Comparison of ENCODE assay signal across 8 cellular contexts in the genomic region with DNA sequence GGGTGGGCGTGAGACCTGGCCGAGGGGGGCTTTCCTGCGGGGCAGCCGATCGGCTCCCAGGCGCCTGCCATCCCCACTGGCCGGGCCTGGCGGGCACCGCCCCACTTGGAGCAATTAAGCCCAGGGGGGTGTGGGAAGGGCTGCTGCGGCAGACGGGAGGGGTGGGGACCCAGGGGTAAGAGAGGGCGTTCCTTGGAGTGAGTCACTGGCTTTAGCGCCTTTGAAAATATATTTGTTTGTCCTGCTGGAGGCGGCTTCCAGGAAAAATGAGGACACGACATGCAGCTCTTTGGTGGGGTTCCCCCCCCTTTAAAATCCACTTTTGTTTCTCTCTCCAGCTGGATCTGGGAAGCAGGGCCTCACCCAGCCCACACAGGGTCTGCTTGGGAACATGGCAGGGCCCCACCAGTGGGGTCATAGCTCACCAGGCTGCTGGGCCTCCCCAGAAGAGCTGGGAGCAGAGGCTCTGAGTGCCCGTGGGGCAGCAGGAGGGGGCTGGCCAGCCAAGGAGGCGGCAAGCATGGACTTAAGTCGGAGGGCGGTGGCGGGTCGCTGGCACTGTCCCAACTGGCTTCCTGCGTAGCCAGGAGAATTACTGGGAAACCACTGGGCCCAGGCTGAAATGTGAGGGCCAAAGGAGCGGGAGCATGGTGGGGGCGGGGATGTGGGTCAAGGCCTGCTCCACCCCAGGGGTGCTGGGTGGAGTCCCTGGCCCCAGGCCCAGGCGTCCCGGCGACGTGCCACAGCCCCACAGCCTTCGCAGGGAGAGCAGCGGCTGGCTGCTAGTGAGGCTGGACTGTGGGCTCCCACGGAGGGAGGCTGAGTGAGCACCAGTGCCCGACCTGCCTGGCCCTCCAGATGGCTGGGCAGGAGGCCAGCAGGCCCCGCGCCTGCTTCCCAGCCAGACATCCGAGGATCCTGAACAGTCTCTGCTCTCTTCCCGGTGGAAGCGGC.
DNase-seq lines count a peak whose midpoint lies in the region; ATAC-seq and FAIRE-seq lines count a peak whose summit lies in the region.

No MANE protein-coding gene starts in this region.

- ATAC-seq in HG03439 (IDR thresholded peaks at IDR 0.05; ENCODE audit: unreplicated experiment): no peak

- H3K36me3 ChIP-seq in duodenal mucosa (ENCODE audit: control insufficient read depth in 1 of 2, insufficient read depth in 2 of 2, low read length in 2 of 2): peaks cover 29 to 51% of the 10 kb centered on the region in 2 donors

- peak overlapping the region; percentile 45 to 57 for H3K9ac ChIP-seq in duodenal mucosa (ENCODE audit: low read depth in 1 of 2, low read length in 2 of 2)

- peaks cover 22 to 35% of the 10 kb centered on the region in 2 donors for H3K4me1 ChIP-seq in duodenal mucosa (ENCODE audit: control insufficient read depth in 1 of 2, insufficient read depth in 2 of 2, low read length in 2 of 2)

- peak overlapping the region; percentile 88 for H3K27ac ChIP-seq in duodenal mucosa (ENCODE audit: low read depth, low read length)

- no peaks in the 10 kb centered on the region for H3K27me3 ChIP-seq in duodenal mucosa (ENCODE audit: control insufficient read depth in 1 of 2, insufficient read depth in 2 of 2, low read length in 2 of 2)

- H3K9me3 ChIP-seq in duodenal mucosa (ENCODE audit: control insufficient read depth in 1 of 2, low read length in 2 of 2): no peaks in the 10 kb centered on the region

- FAIRE-seq in urothelium cell line (lab: Jason Lieb, UNC): peak; percentile 75

- DNase-seq in DMS79 treated with DMSO at 0.1 percent for 48 hours (lab: John Stamatoyannopoulos, UW): peak; percentile 85
- DNase-seq in NCI-H460 (ENCODE audit: extremely low read depth, low read depth): peak; percentile 79
- peak; percentile 74 to 93 for DNase-seq in lung microvascular endothelial cell (ENCODE audit: low read depth in 2 of 2)
- peak; percentile 91 for DNase-seq in urothelium cell line (ENCODE audit: low spot score)
- DNase-seq in stimulated activated CD4-positive, alpha-beta T cell treated with anti-CD3 and anti-CD28 coated beads, Interleukin-2, amount 100 ng/mL, for 48 hours: no peak
- no peak for DNase-seq in NK-92 treated with Interleukin-12 subunit alpha and Interleukin-12 subunit beta, amount 100 ng/mL, for 24 hours (lab: John Stamatoyannopoulos, UW)

- peak overlapping the region; percentile 6 to 49 for H3K4me3 ChIP-seq in duodenal mucosa (ENCODE audit: low read depth in 1 of 2, low read length in 2 of 2)

Comparison
In these comparisons a context has a peak if more than half of its experiments do, and no peak if none do; other contexts are left out.
1. DNase-seq: peak in DMS79 treated with DMSO at 0.1 percent for 48 hours (single experiment), NCI-H460 (single experiment), lung microvascular endothelial cell (2 of 2) and urothelium cell line (single experiment); none in stimulated activated CD4-positive, alpha-beta T cell treated with anti-CD3 and anti-CD28 coated beads, Interleukin-2, amount 100 ng/mL, for 48 hours (0 of 2) and NK-92 treated with Interleukin-12 subunit alpha and Interleukin-12 subunit beta, amount 100 ng/mL, for 24 hours (single experiment).